11 cellular contexts compared by ENCODE assay signal in genomic region chr12:47776471-47777143, GRCh38.
DNase-seq lines count a peak whose midpoint lies in the region; ATAC-seq lines count a peak whose summit lies in the region.
"Had no signal": no experiment of that assay in that cellular context is flagged by ENCODE, and none has a peak within 500 bp of the region (broad histone marks: within the 10 kb centered on the region; RNA-seq: fewer than 3 reads in every experiment).

No MANE protein-coding gene starts in this region.

- H3K27me3 Mint-ChIP-seq in T-helper 2 cell treated with Interferon-gamma antibody and Interleukin-4, amounts not matched to agents 5 μg/mL and 100 μg/mL, for 36 hours (ENCODE audit: low read depth): peaks cover 6% of the 10 kb centered on the region
- H3K27me3 Mint-ChIP-seq: memory B cell had no signal

- H3K27ac Mint-ChIP-seq in T-helper 2 cell treated with Interferon-gamma antibody and Interleukin-4, amounts not matched to agents 5 μg/mL and 100 μg/mL, for 36 hours: peak overlapping the region; percentile 60
- H3K27ac Mint-ChIP-seq: memory B cell had no signal

- no peak for DNase-seq in T-helper 2 cell treated with Interferon-gamma antibody and Interleukin-4, amounts not matched to agents 5 μg/mL and 100 μg/mL, for 36 hours (ENCODE audit: low spot score)
- DNase-seq in T-helper 2 cell (no peak), UCSD-AML1 (lab: John Stamatoyannopoulos, UW; ENCODE audit: unreplicated experiment) (peak; percentile 41), superior temporal gyrus (ENCODE audit: extremely low spot score) (peak; percentile 68), NCI-H2029 treated with DMSO at 0.1 percent for 48 hours (lab: John Stamatoyannopoulos, UW) (no peak)
- DNase-seq: colonic mucosa, NCI-H146 had no signal

- H3K36me3 Mint-ChIP-seq in T-helper 2 cell treated with Interferon-gamma antibody and Interleukin-4, amounts not matched to agents 5 μg/mL and 100 μg/mL, for 36 hours (ENCODE audit: low read depth): peaks cover 3% of the 10 kb centered on the region
- H3K36me3 Mint-ChIP-seq: memory B cell had no signal

- peaks cover 36% of the 10 kb centered on the region for H3K4me1 Mint-ChIP-seq in T-helper 2 cell treated with Interferon-gamma antibody and Interleukin-4, amounts not matched to agents 5 μg/mL and 100 μg/mL, for 36 hours (ENCODE audit: low read depth)

- no peak for ATAC-seq in GM21423 (IDR thresholded peaks at IDR 0.05; ENCODE audit: unreplicated experiment)
- no peak for ATAC-seq in HG02870 (IDR thresholded peaks at IDR 0.05; ENCODE audit: unreplicated experiment)

- no peak overlapping the region for H3K4me3 Mint-ChIP-seq in T-helper 2 cell treated with Interferon-gamma antibody and Interleukin-4, amounts not matched to agents 5 μg/mL and 100 μg/mL, for 36 hours
- H3K4me3 Mint-ChIP-seq: memory B cell had no signal

- H3K27ac ChIP-seq in layer of hippocampus (ENCODE audit: low read depth, low read length): peak overlapping the region; percentile 99
- H3K27ac ChIP-seq: colonic mucosa had no signal

- H3K9me3 Mint-ChIP-seq in T-helper 2 cell treated with Interferon-gamma antibody and Interleukin-4, amounts not matched to agents 5 μg/mL and 100 μg/mL, for 36 hours: no peaks in the 10 kb centered on the region
- H3K9me3 Mint-ChIP-seq: memory B cell had no signal

- no peaks in the 10 kb centered on the region for H3K27me3 ChIP-seq in layer of hippocampus (ENCODE audit: control insufficient read depth, insufficient read depth, low read length)
- H3K27me3 ChIP-seq: colonic mucosa had no signal

Comparison
In these comparisons a context has a peak if more than half of its experiments do, and no peak if none do; other contexts are left out.
1. DNase-seq: peak in UCSD-AML1 (single experiment) and superior temporal gyrus (single experiment); none in T-helper 2 cell treated with Interferon-gamma antibody and Interleukin-4, amounts not matched to agents 5 μg/mL and 100 μg/mL, for 36 hours (single experiment), T-helper 2 cell (0 of 5) and NCI-H2029 treated with DMSO at 0.1 percent for 48 hours (single experiment).